Comparison of ENCODE assay signal across 31 cellular contexts in genomic region chr5:123594434-123594833, GRCh38.
"Had no signal": no experiment of that assay in that cellular context is flagged by ENCODE, and none has a peak within 500 bp of the region (broad histone marks: within the 10 kb centered on the region; RNA-seq: fewer than 3 reads in every experiment).

No MANE protein-coding gene starts in this region.

- H3K27me3 Mint-ChIP-seq: activated B cell treated with CpG ODN at 0.5 μM for 24 hours; activated CD8-positive, alpha-beta T cell treated with anti-CD3 and anti-CD28 coated beads for 36 hours; activated naive CD8-positive, alpha-beta T cell; activated T-helper 17 cell treated with anti-CD3 and anti-CD28 coated beads, Interleukin-2, amount 50 U/mL, for 72 hours; central memory CD8-positive, alpha-beta T cell; dendritic cell treated with granulocyte-macrophage colony-stimulating factor and Interleukin-4, amounts not matched to agents 40 ng/mL and 50 ng/mL, for 4 days; T-cell had no signal

- DNase-seq: activated B cell treated with CpG ODN at 0.5 μM for 24 hours; activated CD4-positive, alpha-beta T cell treated with anti-CD3 and anti-CD28 coated beads for 48 hours; activated CD4-positive, alpha-beta T cell treated with anti-CD3 and anti-CD28 coated beads, Interleukin-2, amount 50 U/mL, for 1 hour; activated CD4-positive, alpha-beta T cell treated with anti-CD3 and anti-CD28 coated beads, Interleukin-2, amount 50 U/mL, for 48 hours; activated CD8-positive, alpha-beta memory T cell treated with anti-CD3 and anti-CD28 coated beads for 24 hours; activated CD8-positive, alpha-beta T cell treated with anti-CD3 and anti-CD28 coated beads for 36 hours; activated effector memory CD4-positive, alpha-beta T cell treated with Interleukin-2 at 50 U/mL for 16 hours; activated gamma-delta T cell treated with Interleukin-2 at 50 U/mL for 16 hours; activated naive CD4-positive, alpha-beta T cell treated with anti-CD3 and anti-CD28 coated beads, Interleukin-2, amount 50 U/mL, for 16 hours; activated naive CD4-positive, alpha-beta T cell treated with Interleukin-2 at 50 U/mL for 16 hours; activated T-cell treated with anti-CD3 and anti-CD28 coated beads, Interleukin-2, amount 50 U/mL, for 4 hours; amniotic stem cell; anterior cingulate cortex; brain microvascular endothelial cell; dorsolateral prefrontal cortex; effector memory CD4-positive, alpha-beta T cell; endodermal cell; foreskin fibroblast; SW 1271; T-cell; T1000; WERI-Rb-1 had no signal

- H3K4me3 Mint-ChIP-seq: activated B cell treated with CpG ODN at 0.5 μM for 24 hours; activated CD8-positive, alpha-beta T cell treated with anti-CD3 and anti-CD28 coated beads for 36 hours; activated naive CD8-positive, alpha-beta T cell; activated T-cell treated with anti-CD3 and anti-CD28 coated beads, Interleukin-2, amount 50 U/mL, for 4 hours; activated T-helper 17 cell treated with anti-CD3 and anti-CD28 coated beads, Interleukin-2, amount 50 U/mL, for 72 hours; central memory CD8-positive, alpha-beta T cell; dendritic cell treated with granulocyte-macrophage colony-stimulating factor and Interleukin-4, amounts not matched to agents 40 ng/mL and 50 ng/mL, for 4 days; endodermal cell; T-cell; T-helper 1 cell treated with Interleukin-12 subunit alpha and Interleukin-12 subunit beta and Interleukin-4 antibody, amounts not matched to agents 30 μg/mL and 1 μg/mL, for 36 hours; T-helper 2 cell treated with Interferon-gamma antibody and Interleukin-4, amounts not matched to agents 5 μg/mL and 100 μg/mL, for 36 hours had no signal

- H3K36me3 ChIP-seq: WERI-Rb-1 had no signal

- H3K4me3 ChIP-seq: coronary artery, dorsolateral prefrontal cortex had no signal

- H3K4me1 Mint-ChIP-seq: endodermal cell, T-cell had no signal

- H3K9me3 Mint-ChIP-seq: activated B cell treated with CpG ODN at 0.5 μM for 24 hours; activated CD8-positive, alpha-beta T cell treated with anti-CD3 and anti-CD28 coated beads for 36 hours; activated T-cell treated with anti-CD3 and anti-CD28 coated beads, Interleukin-2, amount 50 U/mL, for 4 hours; activated T-helper 17 cell treated with anti-CD3 and anti-CD28 coated beads, Interleukin-2, amount 50 U/mL, for 72 hours; central memory CD8-positive, alpha-beta T cell; dendritic cell treated with granulocyte-macrophage colony-stimulating factor and Interleukin-4, amounts not matched to agents 40 ng/mL and 50 ng/mL, for 4 days; endodermal cell; T-cell; T-helper 1 cell treated with Interleukin-12 subunit alpha and Interleukin-12 subunit beta and Interleukin-4 antibody, amounts not matched to agents 30 μg/mL and 1 μg/mL, for 36 hours; T-helper 2 cell treated with Interferon-gamma antibody and Interleukin-4, amounts not matched to agents 5 μg/mL and 100 μg/mL, for 36 hours had no signal

- H3K27me3 ChIP-seq: brain microvascular endothelial cell, dorsolateral prefrontal cortex had no signal

- H3K27ac Mint-ChIP-seq: activated B cell treated with CpG ODN at 0.5 μM for 24 hours; activated CD8-positive, alpha-beta T cell treated with anti-CD3 and anti-CD28 coated beads for 36 hours; activated naive CD8-positive, alpha-beta T cell; activated T-helper 17 cell treated with anti-CD3 and anti-CD28 coated beads, Interleukin-2, amount 50 U/mL, for 72 hours; dendritic cell treated with granulocyte-macrophage colony-stimulating factor and Interleukin-4, amounts not matched to agents 40 ng/mL and 50 ng/mL, for 4 days; endodermal cell; T-cell; T-helper 1 cell treated with Interleukin-12 subunit alpha and Interleukin-12 subunit beta and Interleukin-4 antibody, amounts not matched to agents 30 μg/mL and 1 μg/mL, for 36 hours; T-helper 2 cell treated with Interferon-gamma antibody and Interleukin-4, amounts not matched to agents 5 μg/mL and 100 μg/mL, for 36 hours had no signal

- H3K27ac ChIP-seq: brain microvascular endothelial cell, coronary artery, dorsolateral prefrontal cortex, WERI-Rb-1 had no signal

- ATAC-seq: activated CD4-positive, CD25-positive, alpha-beta regulatory T cell treated with anti-CD3 and anti-CD28 coated beads, Interleukin-2, amount 50 U/mL, for 24 hours; activated CD8-positive, alpha-beta T cell treated with anti-CD3 and anti-CD28 coated beads for 36 hours; activated T-cell treated with anti-CD3 and anti-CD28 coated beads, Interleukin-2, amount 50 U/mL, for 4 hours; activated T-helper 17 cell treated with anti-CD3 and anti-CD28 coated beads, Interleukin-2, amount 50 U/mL, for 72 hours; esophagus mucosa; T-cell had no signal
